Comparison of ENCODE assay signal across 1 cellular context in the genomic region with DNA sequence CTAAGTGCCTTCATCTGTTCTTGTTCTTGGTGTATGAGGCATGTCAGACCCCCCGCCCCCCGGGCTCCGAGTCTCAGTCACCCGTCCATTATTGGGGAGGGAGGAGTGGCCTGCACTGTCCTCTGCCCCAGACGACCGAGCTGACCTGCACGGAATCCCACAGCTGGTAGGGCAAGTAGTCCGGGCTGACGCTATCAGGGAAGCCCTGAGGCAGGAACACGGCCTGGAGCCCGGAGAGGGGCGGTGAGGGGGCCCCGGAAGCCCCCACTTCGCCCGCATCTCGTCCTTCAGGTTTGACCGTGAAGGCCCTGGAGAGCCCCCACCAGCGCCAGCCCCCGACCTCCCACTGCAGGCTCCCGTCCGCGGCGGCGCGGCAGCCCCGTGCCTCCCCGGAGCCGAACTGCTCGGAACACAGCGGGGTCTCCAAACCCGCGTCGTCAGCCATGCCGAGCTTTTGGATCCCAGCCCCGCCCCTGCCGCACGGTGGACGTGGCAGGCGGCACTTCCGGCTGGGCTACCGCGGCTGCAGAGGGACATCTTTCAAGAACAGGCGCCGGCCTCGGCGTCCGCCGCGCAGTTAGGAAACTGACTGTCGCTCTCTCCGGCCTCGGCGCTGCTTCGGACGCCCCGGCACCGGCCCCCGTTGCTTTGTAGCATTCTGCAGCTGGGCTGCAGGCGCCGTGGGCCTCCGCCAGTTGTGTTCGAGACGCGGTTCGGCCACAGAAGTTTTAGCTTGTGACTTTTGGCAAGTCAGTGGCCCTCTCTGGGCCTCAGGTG.
TF ChIP-seq lines count a peak whose summit lies in the region.

Gene RUSF1 (minus strand): TSS at position 463 of the 777 bp plus-strand sequence. CDS start 18 bp downstream, at position 445.

TF ChIP-seq in HEK293, 187 proteins besides CTCF, POLR2A, EP300 and RAD21 (continued from another document):
- TF ChIP-seq ZBTB20 (tag by site-specific recombination; IDR thresholded peaks at IDR 0.05) (peak; percentile 97), TRIM28 (IDR thresholded peaks at IDR 0.05; ENCODE audit: borderline replicate concordance, low read length) (peak; percentile 81; the same call in 1 of the 2 replicates), OSR2 (tag by site-specific recombination; IDR thresholded peaks at IDR 0.05) (peak; percentile 38), ZNF768 (tag by site-specific recombination; IDR thresholded peaks at IDR 0.05) (peak; percentile 60; the same call in 1 of the 2 replicates)
